2 cellular contexts compared by ENCODE assay signal in the genomic region with DNA sequence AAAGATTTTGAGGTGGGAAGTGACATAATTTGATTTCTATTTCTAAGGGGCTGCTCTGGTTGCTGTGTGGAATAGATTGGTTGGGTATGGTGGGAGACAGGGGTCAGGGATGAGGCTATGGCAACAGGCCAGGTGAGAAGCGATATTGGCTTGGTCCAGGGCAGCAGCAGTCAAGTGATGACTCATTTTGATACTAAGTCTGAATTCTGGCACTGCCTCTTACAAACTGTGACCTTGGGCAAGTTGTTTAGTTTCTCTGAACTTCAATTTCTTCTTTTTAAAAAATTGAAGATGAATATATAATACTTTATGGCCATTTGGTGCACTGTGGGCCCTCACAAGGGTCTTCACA.
TF ChIP-seq lines count a peak whose summit lies in the region.

No MANE protein-coding gene starts in this region.

TF ChIP-seq in neural cell, 6 proteins besides CTCF, POLR2A, EP300 and RAD21 (continued from another document):
- no peak for TF ChIP-seq MXI1 (conservative IDR thresholded peaks at IDR 0.05; ENCODE audit: poor library complexity, severe bottlenecking)

TF ChIP-seq in SK-N-SH treated with all-trans-retinoic acid at 6 μM for 48 hours, 23 proteins besides CTCF, POLR2A, EP300 and RAD21 (continued from another document):
- TF ChIP-seq, protein P1, sequence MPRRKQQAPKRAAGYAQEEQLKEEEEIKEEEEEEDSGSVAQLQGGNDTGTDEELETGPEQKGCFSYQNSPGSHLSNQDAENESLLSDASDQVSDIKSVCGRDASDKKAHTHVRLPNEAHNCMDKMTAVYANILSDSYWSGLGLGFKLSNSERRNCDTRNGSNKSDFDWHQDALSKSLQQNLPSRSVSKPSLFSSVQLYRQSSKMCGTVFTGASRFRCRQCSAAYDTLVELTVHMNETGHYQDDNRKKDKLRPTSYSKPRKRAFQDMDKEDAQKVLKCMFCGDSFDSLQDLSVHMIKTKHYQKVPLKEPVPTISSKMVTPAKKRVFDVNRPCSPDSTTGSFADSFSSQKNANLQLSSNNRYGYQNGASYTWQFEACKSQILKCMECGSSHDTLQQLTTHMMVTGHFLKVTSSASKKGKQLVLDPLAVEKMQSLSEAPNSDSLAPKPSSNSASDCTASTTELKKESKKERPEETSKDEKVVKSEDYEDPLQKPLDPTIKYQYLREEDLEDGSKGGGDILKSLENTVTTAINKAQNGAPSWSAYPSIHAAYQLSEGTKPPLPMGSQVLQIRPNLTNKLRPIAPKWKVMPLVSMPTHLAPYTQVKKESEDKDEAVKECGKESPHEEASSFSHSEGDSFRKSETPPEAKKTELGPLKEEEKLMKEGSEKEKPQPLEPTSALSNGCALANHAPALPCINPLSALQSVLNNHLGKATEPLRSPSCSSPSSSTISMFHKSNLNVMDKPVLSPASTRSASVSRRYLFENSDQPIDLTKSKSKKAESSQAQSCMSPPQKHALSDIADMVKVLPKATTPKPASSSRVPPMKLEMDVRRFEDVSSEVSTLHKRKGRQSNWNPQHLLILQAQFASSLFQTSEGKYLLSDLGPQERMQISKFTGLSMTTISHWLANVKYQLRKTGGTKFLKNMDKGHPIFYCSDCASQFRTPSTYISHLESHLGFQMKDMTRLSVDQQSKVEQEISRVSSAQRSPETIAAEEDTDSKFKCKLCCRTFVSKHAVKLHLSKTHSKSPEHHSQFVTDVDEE (CRISPR knock-in tag; IDR thresholded peaks at IDR 0.05), result no peak
- no peak for TF ChIP-seq PPARA (CRISPR knock-in tag; IDR thresholded peaks at IDR 0.05; ENCODE audit: borderline replicate concordance)
TF ChIP-seq in SK-N-SH treated with all-trans-retinoic acid at 6 μM for 48 hours: peak in this region for 0.
